ENCODE assay signal across 9 cellular contexts in the genomic region with DNA sequence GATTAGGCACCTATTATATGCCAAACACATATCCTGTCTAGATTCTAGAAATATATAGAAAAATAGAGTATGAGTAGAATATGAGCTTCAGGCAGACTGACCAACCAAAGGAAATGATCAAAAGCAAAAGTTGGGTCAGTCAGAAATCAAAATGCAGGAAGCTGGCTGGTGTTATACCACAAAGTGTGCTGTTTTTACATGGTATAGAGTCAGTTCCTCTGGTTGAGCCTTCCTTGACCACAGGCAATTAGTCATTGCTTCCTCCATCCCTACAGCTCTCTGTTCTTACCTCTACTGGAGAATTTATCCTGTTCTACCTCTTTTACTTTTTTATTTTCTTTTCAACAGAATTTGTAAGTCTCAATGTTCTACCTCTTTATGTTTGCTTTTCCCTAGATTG.
DNase-seq lines count a peak whose midpoint lies in the region; ATAC-seq and TF ChIP-seq lines count a peak whose summit lies in the region.
"Had no signal": no experiment of that assay in that cellular context is flagged by ENCODE, and none has a peak within 500 bp of the region (broad histone marks: within the 10 kb centered on the region; RNA-seq: fewer than 3 reads in every experiment).

No MANE protein-coding gene starts in this region.

- peak overlapping the region; percentile 97 for H3K27ac ChIP-seq in MM.1S (ENCODE audit: low read length)
- no peak overlapping the region for H3K27ac ChIP-seq in A673 (ENCODE audit: low read depth, low read length, poor library complexity, severe bottlenecking)

- peak overlapping the region; percentile 69 for H3K9ac ChIP-seq in MM.1S (ENCODE audit: low read length)

- DNase-seq in HFFc6 = peak; percentile 35
- peak; percentile 77 for DNase-seq in MM.1S
- DNase-seq in immature natural killer cell = peak; percentile 23 to 43 (median 36)
- DNase-seq in A673 (ENCODE audit: low spot score) = no peak
- DNase-seq in NCI-H526 treated with DMSO at 0.1 percent for 48 hours (lab: John Stamatoyannopoulos, UW) = no peak
- no peak for DNase-seq in HAP-1 (ENCODE audit: low spot score in 2 of 2)
- DNase-seq in NCI-H748 (lab: John Stamatoyannopoulos, UW; ENCODE audit: unreplicated experiment) = no peak
- DNase-seq: caudate nucleus had no signal

- peak overlapping the region; percentile 32 for H3K27ac Mint-ChIP-seq in HFFc6
- peak overlapping the region in 3 of 6 donors; percentile 15 to 67 (median 27) for H3K27ac Mint-ChIP-seq in immature natural killer cell

- intact Hi-C loops in A673 (cut with micrococcal nuclease; ENCODE audit: unreplicated experiment) = no loop called here

- TF ChIP-seq CTCF in HFFc6 (IDR thresholded peaks at IDR 0.05) = no peak
- no peak for TF ChIP-seq CTCF in MM.1S (IDR thresholded peaks at IDR 0.05; ENCODE audit: low read length)
- TF ChIP-seq CTCF in A673 (conservative IDR thresholded peaks at IDR 0.05; ENCODE audit: low read depth, low read length) = no peak

- H3K36me3 ChIP-seq in MM.1S (replicated peaks; ENCODE audit: insufficient read depth, low read length) = no peaks in the 10 kb centered on the region
- H3K36me3 ChIP-seq in A673 (ENCODE audit: insufficient read depth, low read length, poor library complexity, severe bottlenecking) = no peaks in the 10 kb centered on the region
- no peaks in the 10 kb centered on the region for H3K36me3 ChIP-seq in HAP-1 (replicated peaks)

- H3K4me3 Mint-ChIP-seq in HFFc6 (no peak overlapping the region), immature natural killer cell (peak overlapping the region; percentile 4 to 72 (median 44))

- peaks cover 60% of the 10 kb centered on the region for H3K4me1 ChIP-seq in MM.1S (ENCODE audit: low read length)
- H3K4me1 ChIP-seq in A673 (ENCODE audit: insufficient read depth, low read length, poor library complexity, severe bottlenecking) = no peaks in the 10 kb centered on the region
- H3K4me1 ChIP-seq in HAP-1 = no peaks in the 10 kb centered on the region

- H3K4me1 Mint-ChIP-seq in HFFc6 (ENCODE audit: low read depth) = peaks cover 66% of the 10 kb centered on the region
- H3K4me1 Mint-ChIP-seq in immature natural killer cell = peaks cover 28 to 39% of the 10 kb centered on the region in 2 donors

- H3K27me3 ChIP-seq in MM.1S (replicated peaks; ENCODE audit: insufficient read depth, low read length) (no peaks in the 10 kb centered on the region), A673 (replicated peaks; ENCODE audit: insufficient read depth, low read depth, low read length, poor library complexity) (no peaks in the 10 kb centered on the region), HAP-1 (ENCODE audit: low read depth) (no peaks in the 10 kb centered on the region)

- H3K27me3 Mint-ChIP-seq in HFFc6 (ENCODE audit: insufficient read depth) = no peaks in the 10 kb centered on the region; the same call in 1 of the 2 replicates
- H3K27me3 Mint-ChIP-seq in immature natural killer cell (ENCODE audit: low read depth in 3 of 3) = peaks cover 0 to 3% (median 3%) of the 10 kb centered on the region in 3 donors

- no TSS peak for BruUV-seq in A673 (replicated peaks; lab: Mats Ljungman, UMichigan)

- no peaks in the 10 kb centered on the region for H3K36me3 Mint-ChIP-seq in HFFc6 (ENCODE audit: low read depth)
- H3K36me3 Mint-ChIP-seq in immature natural killer cell = no peaks in the 10 kb centered on the region

- in situ Hi-C loops in HAP-1 (cut with MboI; ENCODE audit: low sequenced_read_pairs) = no loop called here

- H3K9me3 Mint-ChIP-seq in HFFc6 (no peaks in the 10 kb centered on the region), immature natural killer cell (no peaks in the 10 kb centered on the region)

- H3F3A ChIP-seq in MM.1S (ENCODE audit: insufficient read depth, low read length) = peaks cover 49% of the 10 kb centered on the region

- no peaks in the 10 kb centered on the region for H3K79me2 ChIP-seq in MM.1S (ENCODE audit: low read length)

- POLR2A ChIA-PET in A673 (lab: Charles Lee; ENCODE audit: low non-redundant PET) = interaction anchor here (0.6 kb wide), 1 partner anchor 167 kb away, joined by 9 read pairs; no protein-coding TSS in a partner anchor

- H3K4me2 ChIP-seq in MM.1S (ENCODE audit: low read depth, low read length) = peak overlapping the region; percentile 84

- no peaks in the 10 kb centered on the region for H3K9me2 ChIP-seq in MM.1S (replicated peaks; ENCODE audit: insufficient read depth, low read length)

- H4K20me1 ChIP-seq in MM.1S (ENCODE audit: insufficient read depth, low read length) = no peaks in the 10 kb centered on the region

- ATAC-seq in GM18519 (IDR thresholded peaks at IDR 0.05; ENCODE audit: low FRiP score, unreplicated experiment) = peak; percentile 70

- H2AFZ ChIP-seq in MM.1S (ENCODE audit: low read length) = no peak overlapping the region; the same call in 1 of the 2 replicates

- no peaks in the 10 kb centered on the region for H3K9me3 ChIP-seq in MM.1S (replicated peaks; ENCODE audit: insufficient read depth, low read length)
- H3K9me3 ChIP-seq in A673 (ENCODE audit: low read depth, low read length, poor library complexity, severe bottlenecking) = no peaks in the 10 kb centered on the region
- no peaks in the 10 kb centered on the region for H3K9me3 ChIP-seq in HAP-1

- CTCF ChIA-PET in A673 (lab: Charles Lee) = no interaction called here

- peak overlapping the region; percentile 17; the same call in 1 of the 2 replicates for H3K4me3 ChIP-seq in MM.1S (ENCODE audit: low read length)
- no peak overlapping the region for H3K4me3 ChIP-seq in A673 (ENCODE audit: low read depth, low read length, poor library complexity, severe bottlenecking)
- no peak overlapping the region for H3K4me3 ChIP-seq in HAP-1

Comparison
In these comparisons a context has a peak if more than half of its experiments do, and no peak if none do; other contexts are left out.
1. DNase-seq: peak in HFFc6 (single experiment), MM.1S (single experiment) and immature natural killer cell (3 of 3); none in A673 (single experiment), NCI-H526 treated with DMSO at 0.1 percent for 48 hours (single experiment), HAP-1 (0 of 2) and NCI-H748 (single experiment).